7 cellular contexts compared by ENCODE assay signal in genomic region chr12:10771132-10771733, GRCh38. TPM values are rescaled to one million over a fixed set of nuclear protein-coding genes. Genes with fewer than 3 reads are reported as not detected.
DNase-seq lines count a peak whose midpoint lies in the region; ATAC-seq, FAIRE-seq and TF ChIP-seq lines count a peak whose summit lies in the region.

No MANE protein-coding gene starts in this region.

- TF ChIP-seq EP300 in HepG2 (IDR thresholded peaks at IDR 0.05; ENCODE audit: low read depth in 2 of 2, low read length in 2 of 2) (no peak), HepG2 (CRISPR knock-in tag; IDR thresholded peaks at IDR 0.05; ENCODE audit: borderline replicate concordance) (no peak)

- H3K27me3 Mint-ChIP-seq in MCF 10A (ENCODE audit: insufficient read depth, unreplicated experiment) = peaks cover 94% of the 10 kb centered on the region

- no peak overlapping the region for H3K4me2 ChIP-seq in HepG2 (ENCODE audit: low read depth, low read length)

- CTCF ChIA-PET in MCF 10A (lab: Yijun Ruan, JAX) = interaction anchor here (0.5 to 8.0 kb wide), 27 partner anchors 9 to 1313 kb away, joined by 3 to 138 read pairs (median 3); no protein-coding TSS in a partner anchor
- CTCF ChIA-PET in HepG2 (lab: Yijun Ruan, JAX; ENCODE audit: low intra/inter-chr PET ratio, low total read pairs) = interaction anchor here (1.5 to 2.5 kb wide), 3 partner anchors 130 to 715 kb away, joined by 5 to 47 read pairs (median 28); no protein-coding TSS in a partner anchor

- H3K4me3 ChIP-seq in GM06990 (replicated peaks; ENCODE audit: low read depth, low read length) (no peak overlapping the region), HepG2 (replicated peaks in 1 of 3; ENCODE audit: insufficient read depth in 1 of 3, low read depth in 2 of 3, low read length in 3 of 3) (no peak overlapping the region)

- H3K27ac Mint-ChIP-seq in MCF 10A (ENCODE audit: low read depth, unreplicated experiment) = no peak overlapping the region

- H3K9me3 Mint-ChIP-seq in MCF 10A (ENCODE audit: unreplicated experiment) = no peaks in the 10 kb centered on the region

- POLR2A ChIA-PET in MCF 10A (lab: Yijun Ruan, JAX) = interaction anchor here (0.6 to 1.7 kb wide), 7 partner anchors 12 to 718 kb away, joined by 3 to 7 read pairs (median 3); no protein-coding TSS in a partner anchor
- POLR2A ChIA-PET in HepG2 (lab: Yijun Ruan, JAX) = no interaction called here

- in situ Hi-C loops in HepG2 (cut with HindIII; ENCODE audit: extremely low pct_ligation_motif_present, low pct_unique_long_range_greater_than_20kb) = loop anchor here (5.0 kb wide), 1 partner anchor 426 kb away; no protein-coding TSS in a partner anchor

- no peak overlapping the region for H2AFZ ChIP-seq in HepG2 (ENCODE audit: low read length)

- H3K27me3 ChIP-seq in GM06990 (replicated peaks; ENCODE audit: control insufficient read depth, insufficient read depth, low read length) (no peaks in the 10 kb centered on the region), HepG2 (ENCODE audit: control insufficient read depth in 1 of 2, insufficient read depth in 2 of 2, low read length in 2 of 2) (peaks cover 0 to 6% of the 10 kb centered on the region in 2 experiments; a peak in 2 of 5 replicates)

- BruUV-seq in MCF 10A (replicated peaks; lab: Mats Ljungman, UMichigan) (no TSS peak), HepG2 (replicated peaks; lab: Mats Ljungman, UMichigan) (no TSS peak)

- H3K36me3 ChIP-seq in GM06990 (ENCODE audit: control insufficient read depth, insufficient read depth, low read length) = no peaks in the 10 kb centered on the region
- H3K36me3 ChIP-seq in HepG2 (replicated peaks in 1 of 2; ENCODE audit: control insufficient read depth in 1 of 2, insufficient read depth in 2 of 2, low read length in 2 of 2) = no peaks in the 10 kb centered on the region

- intact Hi-C loops in MCF 10A (cut with micrococcal nuclease) = loop anchor here (1.0 to 10.0 kb wide), 5 partner anchors 194 to 1931 kb away; no protein-coding TSS in a partner anchor
- intact Hi-C loops in HepG2 (cut with micrococcal nuclease; ENCODE audit: unreplicated experiment) = loop anchor here (1.0 to 2.0 kb wide), 3 partner anchors 130 to 715 kb away; no protein-coding TSS in a partner anchor

- no peaks in the 10 kb centered on the region for H3K4me1 ChIP-seq in HepG2 (ENCODE audit: insufficient read depth, low read length)

- TF ChIP-seq CTCF in GM06990 (IDR thresholded peaks at IDR 0.05; ENCODE audit: insufficient read depth, low read length, poor library complexity, severe bottlenecking) (peak; percentile 46), MCF 10A (IDR thresholded peaks at IDR 0.05; ENCODE audit: unreplicated experiment) (peak; percentile 68), HepG2 (CRISPR knock-in tag; IDR thresholded peaks at IDR 0.05) (peak; percentile 66)

- no peaks in the 10 kb centered on the region for H3K9me3 ChIP-seq in HepG2 (ENCODE audit: low read length)

- 3% methylated on average over 1 of the region's 1 CpG for WGBS in HepG2 (ENCODE audit: low lambda C conversion rate)

- FAIRE-seq in HepG2 (lab: Jason Lieb, UNC) = no peak

- TF ChIP-seq POLR2A in HepG2 (IDR thresholded peaks at IDR 0.05; ENCODE audit: insufficient read depth in 1 of 2, low read depth in 2 of 2, low read length in 2 of 2) = no peak

- ATAC-seq in HepG2 (no peak), GM21381 (IDR thresholded peaks at IDR 0.05; ENCODE audit: unreplicated experiment) (no peak), HG02588 (IDR thresholded peaks at IDR 0.05; ENCODE audit: unreplicated experiment) (no peak)

- H3K36me3 Mint-ChIP-seq in MCF 10A (ENCODE audit: insufficient read depth, unreplicated experiment) = no peaks in the 10 kb centered on the region

- no peaks in the 10 kb centered on the region for H3K4me1 Mint-ChIP-seq in MCF 10A (ENCODE audit: insufficient read depth, unreplicated experiment)

- H3K27ac ChIP-seq in HepG2 (ENCODE audit: extremely low read length, insufficient read depth, low read length) = no peak overlapping the region

- no peak overlapping the region for H3K4me3 Mint-ChIP-seq in MCF 10A (ENCODE audit: unreplicated experiment)

- DNase-seq in GM06990 (ENCODE audit: extremely low read depth, insufficient read length) (no peak), NCI-H1092 (lab: John Stamatoyannopoulos, UW) (peak; percentile 6), MCF 10A (ENCODE audit: unreplicated experiment) (peak; percentile 56), HepG2 (ENCODE audit: low spot score) (peak; percentile 24)
- DNase-seq in activated T-cell treated with anti-CD3 and anti-CD28 coated beads, Interleukin-2, amount 50 U/mL, for 48 hours = no peak

- no peak overlapping the region for H3K9ac ChIP-seq in HepG2 (ENCODE audit: insufficient read depth, low read depth, low read length)

- no peaks in the 10 kb centered on the region for H4K20me1 ChIP-seq in HepG2 (ENCODE audit: insufficient read depth, low read length)

- peak; percentile 46; the same call in 1 of the 2 replicates for TF ChIP-seq RAD21 in HepG2 (CRISPR knock-in tag; IDR thresholded peaks at IDR 0.05)

- H3K79me2 ChIP-seq in HepG2 (ENCODE audit: insufficient read depth, low read length) = no peaks in the 10 kb centered on the region

RNA-seq across cellular contexts. Expression of gene TAS2R7, which starts 31.2 kb away (rescaled TPM):
- total RNA-seq in MCF 10A (2022) (not detected in 2 replicates), HepG2 (2016; rRNA removed; fragmentation: Illumina TruSeq; extraction: Trizol) (not detected in 2 replicates)
- not detected in 2 replicates for total RNA-seq in HepG2 (2016; cell fraction: cytosol; rRNA removed; fragmentation: Illumina TruSeq; extraction: Trizol; ENCODE audit: low read depth)
- total RNA-seq in HepG2 (2016; cell fraction: insoluble cytoplasmic fraction; rRNA removed; fragmentation: Illumina TruSeq; extraction: Trizol) = not detected in 2 replicates
- total RNA-seq in HepG2 (2016; cell fraction: membrane; rRNA removed; fragmentation: Illumina TruSeq; extraction: Trizol) = not detected in 2 replicates
- 0.37 TPM in 1 of 2 replicates, not detected in the other for total RNA-seq in HepG2 (2016; cell fraction: nucleus; rRNA removed; fragmentation: Illumina TruSeq; extraction: Trizol)
- not detected in 2 replicates for polyA plus RNA-seq in HepG2 (2011; rRNA removed)
- not detected in 2 replicates for polyA plus RNA-seq in HepG2 (2011; cell fraction: cytosol; rRNA removed)
- polyA plus RNA-seq in HepG2 (2011; cell fraction: nucleus; rRNA removed) = 0.26 TPM in 1 of 2 replicates, not detected in the other
- not detected in 2 replicates for polyA plus RNA-seq in HepG2 (2012)
- polyA plus RNA-seq in HepG2 (2016; cell fraction: cytosol; fragmentation: Illumina TruSeq; extraction: Trizol; ENCODE audit: low read depth) = not detected in 2 replicates
- not detected in 2 replicates for polyA plus RNA-seq in HepG2 (2016; cell fraction: insoluble cytoplasmic fraction; fragmentation: Illumina TruSeq; extraction: Trizol; ENCODE audit: low read depth)
- polyA plus RNA-seq in HepG2 (2016; cell fraction: membrane; fragmentation: Illumina TruSeq; extraction: Trizol; ENCODE audit: low read depth) = not detected in 2 replicates
- polyA plus RNA-seq in HepG2 (2016; cell fraction: nucleus; fragmentation: Illumina TruSeq; extraction: Trizol; ENCODE audit: insufficient read depth, low read depth) = not detected in 2 replicates
- polyA minus RNA-seq in HepG2 (2011; rRNA and poly(A)+ RNA removed; ENCODE audit: low replicate concordance) = 0.54 and 1.3 TPM in 2 replicates
- polyA minus RNA-seq in HepG2 (2011; cell fraction: cytosol; rRNA and poly(A)+ RNA removed) = not detected in 2 replicates
- polyA minus RNA-seq in HepG2 (2011; cell fraction: nucleus; rRNA and poly(A)+ RNA removed) = 2.6 and 2.8 TPM in 2 replicates

RNA-seq across cellular contexts. Expression of gene TAS2R8, which starts 35.9 kb away (rescaled TPM):
- total RNA-seq in MCF 10A (2022) (not detected in 2 replicates), HepG2 (2016; rRNA removed; fragmentation: Illumina TruSeq; extraction: Trizol) (0.09 TPM in 1 of 2 replicates, not detected in the other)
- total RNA-seq in HepG2 (2016; cell fraction: cytosol; rRNA removed; fragmentation: Illumina TruSeq; extraction: Trizol; ENCODE audit: low read depth) = not detected in 2 replicates
- total RNA-seq in HepG2 (2016; cell fraction: insoluble cytoplasmic fraction; rRNA removed; fragmentation: Illumina TruSeq; extraction: Trizol) = not detected in 2 replicates
- total RNA-seq in HepG2 (2016; cell fraction: membrane; rRNA removed; fragmentation: Illumina TruSeq; extraction: Trizol) = not detected in 2 replicates
- 0.31 and 0.41 TPM in 2 replicates for total RNA-seq in HepG2 (2016; cell fraction: nucleus; rRNA removed; fragmentation: Illumina TruSeq; extraction: Trizol)
- polyA plus RNA-seq in HepG2 (2011; rRNA removed) = not detected in 2 replicates
- not detected in 2 replicates for polyA plus RNA-seq in HepG2 (2011; cell fraction: cytosol; rRNA removed)
- 0.10 TPM in 1 of 2 replicates, not detected in the other for polyA plus RNA-seq in HepG2 (2011; cell fraction: nucleus; rRNA removed)
- not detected in 2 replicates for polyA plus RNA-seq in HepG2 (2012)
- not detected in 2 replicates for polyA plus RNA-seq in HepG2 (2016; cell fraction: cytosol; fragmentation: Illumina TruSeq; extraction: Trizol; ENCODE audit: low read depth)
- polyA plus RNA-seq in HepG2 (2016; cell fraction: insoluble cytoplasmic fraction; fragmentation: Illumina TruSeq; extraction: Trizol; ENCODE audit: low read depth) = not detected in 2 replicates
- not detected in 2 replicates for polyA plus RNA-seq in HepG2 (2016; cell fraction: membrane; fragmentation: Illumina TruSeq; extraction: Trizol; ENCODE audit: low read depth)
- not detected in 2 replicates for polyA plus RNA-seq in HepG2 (2016; cell fraction: nucleus; fragmentation: Illumina TruSeq; extraction: Trizol; ENCODE audit: insufficient read depth, low read depth)
- 0.30 and 0.40 TPM in 2 replicates for polyA minus RNA-seq in HepG2 (2011; rRNA and poly(A)+ RNA removed; ENCODE audit: low replicate concordance)
- polyA minus RNA-seq in HepG2 (2011; cell fraction: cytosol; rRNA and poly(A)+ RNA removed) = not detected in 2 replicates
- 3.7 and 4.6 TPM in 2 replicates for polyA minus RNA-seq in HepG2 (2011; cell fraction: nucleus; rRNA and poly(A)+ RNA removed)

RNA-seq across cellular contexts. Expression of gene TAS2R9, which starts 38.7 kb away (rescaled TPM):
- not detected in 2 replicates for total RNA-seq in MCF 10A (2022)
- 0.11 TPM in 1 of 2 replicates, not detected in the other for total RNA-seq in HepG2 (2016; rRNA removed; fragmentation: Illumina TruSeq; extraction: Trizol)
- not detected in 2 replicates for total RNA-seq in HepG2 (2016; cell fraction: cytosol; rRNA removed; fragmentation: Illumina TruSeq; extraction: Trizol; ENCODE audit: low read depth)
- 0.13 TPM in 1 of 2 replicates, not detected in the other for total RNA-seq in HepG2 (2016; cell fraction: insoluble cytoplasmic fraction; rRNA removed; fragmentation: Illumina TruSeq; extraction: Trizol)
- not detected in 2 replicates for total RNA-seq in HepG2 (2016; cell fraction: membrane; rRNA removed; fragmentation: Illumina TruSeq; extraction: Trizol)
- 0.47 and 0.50 TPM in 2 replicates for total RNA-seq in HepG2 (2016; cell fraction: nucleus; rRNA removed; fragmentation: Illumina TruSeq; extraction: Trizol)
- not detected in 2 replicates for polyA plus RNA-seq in HepG2 (2011; rRNA removed)
- polyA plus RNA-seq in HepG2 (2011; cell fraction: cytosol; rRNA removed) = not detected in 2 replicates
- 0.21 and 0.53 TPM in 2 replicates for polyA plus RNA-seq in HepG2 (2011; cell fraction: nucleus; rRNA removed)
- polyA plus RNA-seq in HepG2 (2012) = not detected in 2 replicates
- polyA plus RNA-seq in HepG2 (2016; cell fraction: cytosol; fragmentation: Illumina TruSeq; extraction: Trizol; ENCODE audit: low read depth) = not detected in 2 replicates
- polyA plus RNA-seq in HepG2 (2016; cell fraction: insoluble cytoplasmic fraction; fragmentation: Illumina TruSeq; extraction: Trizol; ENCODE audit: low read depth) = not detected in 2 replicates
- not detected in 2 replicates for polyA plus RNA-seq in HepG2 (2016; cell fraction: membrane; fragmentation: Illumina TruSeq; extraction: Trizol; ENCODE audit: low read depth)
- not detected in 2 replicates for polyA plus RNA-seq in HepG2 (2016; cell fraction: nucleus; fragmentation: Illumina TruSeq; extraction: Trizol; ENCODE audit: insufficient read depth, low read depth)
- polyA minus RNA-seq in HepG2 (2011; rRNA and poly(A)+ RNA removed; ENCODE audit: low replicate concordance) = 0.64 and 4.3 TPM in 2 replicates
- polyA minus RNA-seq in HepG2 (2011; cell fraction: cytosol; rRNA and poly(A)+ RNA removed) = not detected in 2 replicates
- 10.2 and 11.3 TPM in 2 replicates for polyA minus RNA-seq in HepG2 (2011; cell fraction: nucleus; rRNA and poly(A)+ RNA removed)

RNA-seq across cellular contexts. Expression of gene YBX3, which starts 48.1 kb away (rescaled TPM):
- total RNA-seq in MCF 10A (2022) (545 and 577 TPM in 2 replicates), HepG2 (2016; rRNA removed; fragmentation: Illumina TruSeq; extraction: Trizol) (62.6 and 77.5 TPM in 2 replicates)
- 196 and 201 TPM in 2 replicates for total RNA-seq in HepG2 (2016; cell fraction: cytosol; rRNA removed; fragmentation: Illumina TruSeq; extraction: Trizol; ENCODE audit: low read depth)
- total RNA-seq in HepG2 (2016; cell fraction: insoluble cytoplasmic fraction; rRNA removed; fragmentation: Illumina TruSeq; extraction: Trizol) = 52.0 and 76.4 TPM in 2 replicates
- total RNA-seq in HepG2 (2016; cell fraction: membrane; rRNA removed; fragmentation: Illumina TruSeq; extraction: Trizol) = 193 and 202 TPM in 2 replicates
- 85.5 and 101 TPM in 2 replicates for total RNA-seq in HepG2 (2016; cell fraction: nucleus; rRNA removed; fragmentation: Illumina TruSeq; extraction: Trizol)
- 99.6 and 107 TPM in 2 replicates for polyA plus RNA-seq in HepG2 (2011; rRNA removed)
- 78.6 and 78.7 TPM in 2 replicates for polyA plus RNA-seq in HepG2 (2011; cell fraction: cytosol; rRNA removed)
- polyA plus RNA-seq in HepG2 (2011; cell fraction: nucleus; rRNA removed) = 376 and 410 TPM in 2 replicates
- 107 and 155 TPM in 2 replicates for polyA plus RNA-seq in HepG2 (2012)
- polyA plus RNA-seq in HepG2 (2016; cell fraction: cytosol; fragmentation: Illumina TruSeq; extraction: Trizol; ENCODE audit: low read depth) = 380 and 410 TPM in 2 replicates
- polyA plus RNA-seq in HepG2 (2016; cell fraction: insoluble cytoplasmic fraction; fragmentation: Illumina TruSeq; extraction: Trizol; ENCODE audit: low read depth) = 105 and 112 TPM in 2 replicates
- polyA plus RNA-seq in HepG2 (2016; cell fraction: membrane; fragmentation: Illumina TruSeq; extraction: Trizol; ENCODE audit: low read depth) = 302 and 346 TPM in 2 replicates
- polyA plus RNA-seq in HepG2 (2016; cell fraction: nucleus; fragmentation: Illumina TruSeq; extraction: Trizol; ENCODE audit: insufficient read depth, low read depth) = 178 and 216 TPM in 2 replicates
- polyA minus RNA-seq in HepG2 (2011; rRNA and poly(A)+ RNA removed; ENCODE audit: low replicate concordance) = 56.6 and 119 TPM in 2 replicates
- 28.9 and 30.7 TPM in 2 replicates for polyA minus RNA-seq in HepG2 (2011; cell fraction: cytosol; rRNA and poly(A)+ RNA removed)
- 154 and 197 TPM in 2 replicates for polyA minus RNA-seq in HepG2 (2011; cell fraction: nucleus; rRNA and poly(A)+ RNA removed)

RNA-seq across cellular contexts. Expression of gene TAS2R10, which starts 54.9 kb away (rescaled TPM):
- total RNA-seq in MCF 10A (2022) (0.91 and 2.1 TPM in 2 replicates), HepG2 (2016; rRNA removed; fragmentation: Illumina TruSeq; extraction: Trizol) (1.00 TPM in 1 of 2 replicates, not detected in the other)
- not detected in 2 replicates for total RNA-seq in HepG2 (2016; cell fraction: cytosol; rRNA removed; fragmentation: Illumina TruSeq; extraction: Trizol; ENCODE audit: low read depth)
- 0.45 TPM in 1 of 2 replicates, not detected in the other for total RNA-seq in HepG2 (2016; cell fraction: insoluble cytoplasmic fraction; rRNA removed; fragmentation: Illumina TruSeq; extraction: Trizol)
- total RNA-seq in HepG2 (2016; cell fraction: membrane; rRNA removed; fragmentation: Illumina TruSeq; extraction: Trizol) = not detected in 2 replicates
- 5.3 and 6.2 TPM in 2 replicates for total RNA-seq in HepG2 (2016; cell fraction: nucleus; rRNA removed; fragmentation: Illumina TruSeq; extraction: Trizol)
- polyA plus RNA-seq in HepG2 (2011; rRNA removed) = 0.98 and 1.1 TPM in 2 replicates
- polyA plus RNA-seq in HepG2 (2011; cell fraction: cytosol; rRNA removed) = not detected in 2 replicates
- polyA plus RNA-seq in HepG2 (2011; cell fraction: nucleus; rRNA removed) = 1.3 and 3.1 TPM in 2 replicates
- polyA plus RNA-seq in HepG2 (2012) = 0.77 and 0.78 TPM in 2 replicates
- polyA plus RNA-seq in HepG2 (2016; cell fraction: cytosol; fragmentation: Illumina TruSeq; extraction: Trizol; ENCODE audit: low read depth) = not detected in 2 replicates
- polyA plus RNA-seq in HepG2 (2016; cell fraction: insoluble cytoplasmic fraction; fragmentation: Illumina TruSeq; extraction: Trizol; ENCODE audit: low read depth) = 0.23 TPM in 1 of 2 replicates, not detected in the other
- not detected in 2 replicates for polyA plus RNA-seq in HepG2 (2016; cell fraction: membrane; fragmentation: Illumina TruSeq; extraction: Trizol; ENCODE audit: low read depth)
- polyA plus RNA-seq in HepG2 (2016; cell fraction: nucleus; fragmentation: Illumina TruSeq; extraction: Trizol; ENCODE audit: insufficient read depth, low read depth) = 1.9 and 2.4 TPM in 2 replicates
- polyA minus RNA-seq in HepG2 (2011; rRNA and poly(A)+ RNA removed; ENCODE audit: low replicate concordance) = 0.20 and 1.6 TPM in 2 replicates
- not detected in 2 replicates for polyA minus RNA-seq in HepG2 (2011; cell fraction: cytosol; rRNA and poly(A)+ RNA removed)
- polyA minus RNA-seq in HepG2 (2011; cell fraction: nucleus; rRNA and poly(A)+ RNA removed) = 27.5 and 31.0 TPM in 2 replicates

Comparison
In these comparisons a context has a peak if more than half of its experiments do, and no peak if none do; other contexts are left out.
1. DNase-seq: peak in NCI-H1092 (single experiment), MCF 10A (single experiment) and HepG2 (single experiment); none in GM06990 (single experiment) and activated T-cell treated with anti-CD3 and anti-CD28 coated beads, Interleukin-2, amount 50 U/mL, for 48 hours (0 of 2).
2. Peak in every context shown above with its lines, with median percentiles within 50 percentile points of each other: CTCF ChIP-seq.